In genomic region chr1:85259118-85259865, GRCh38 we compare ENCODE assay signal across 8 cellular contexts. TPM values are rescaled to one million over a fixed set of nuclear protein-coding genes. Genes with fewer than 3 reads are reported as not detected.
DNase-seq lines count a peak whose midpoint lies in the region; ATAC-seq, FAIRE-seq and TF ChIP-seq lines count a peak whose summit lies in the region.

TSS of gene C1orf52 (minus strand) at chr1:85259662. CDS start at chr1:85259633, 29 bp downstream.

- H3K9me3 Mint-ChIP-seq in H9 (peaks cover 22 to 24% of the 10 kb centered on the region in 2 experiments), nephron progenitor cell (peaks cover 20% of the 10 kb centered on the region)
- no peaks in the 10 kb centered on the region for H3K9me3 Mint-ChIP-seq in stimulated activated naive CD8-positive, alpha-beta T cell treated with anti-CD3 and anti-CD28 coated beads, Interleukin-15, amount 100 ng/mL, for 72 hours

- H3K79me2 ChIP-seq in H9 (ENCODE audit: insufficient read depth, low read length), result peaks cover 4% of the 10 kb centered on the region; the same call in 1 of the 2 replicates

- H3T11ph ChIP-seq in H9 (ENCODE audit: low read length), result no peak within 1 kb of the TSS

- no peaks in the 10 kb centered on the region for H3K79me1 ChIP-seq in H9 (ENCODE audit: insufficient read depth, low read depth, low read length, poor library complexity, severe bottlenecking)

- no peaks in the 10 kb centered on the region; the same call in none of the 2 replicates for H3K27me3 Mint-ChIP-seq in H9 (ENCODE audit: low read depth)
- no peaks in the 10 kb centered on the region for H3K27me3 Mint-ChIP-seq in nephron progenitor cell (ENCODE audit: low read depth, poor library complexity)
- H3K27me3 Mint-ChIP-seq in stimulated activated naive CD8-positive, alpha-beta T cell treated with anti-CD3 and anti-CD28 coated beads, Interleukin-15, amount 100 ng/mL, for 72 hours, result no peaks in the 10 kb centered on the region

- ATAC-seq in stimulated activated naive CD8-positive, alpha-beta T cell treated with anti-CD3 and anti-CD28 coated beads, Interleukin-15, amount 100 ng/mL, for 72 hours, result peak; percentile 95

- no peak within 1 kb of the TSS for H4K8ac ChIP-seq in H9 (replicated peaks; ENCODE audit: insufficient read length, low read depth, low read length)

- H3K9ac ChIP-seq in H9 (ENCODE audit: extremely low read depth, insufficient read length, low read length), result peak within 1 kb of the TSS; percentile 90

- H4K20me1 ChIP-seq in H9 (ENCODE audit: control insufficient read depth, insufficient read depth, insufficient read length), result no peaks in the 10 kb centered on the region

- no peak within 1 kb of the TSS for H4K5ac ChIP-seq in H9 (ENCODE audit: insufficient read length, low read depth, low read length)

- peaks cover 2% of the 10 kb centered on the region for H3K23me2 ChIP-seq in H9 (ENCODE audit: insufficient read length, low read depth, low read length, poor library complexity, severe bottlenecking)

- H2BK20ac ChIP-seq in H9 (ENCODE audit: low read depth, low read length, poor library complexity, severe bottlenecking), result no peak within 1 kb of the TSS

- no peak within 1 kb of the TSS for H3K18ac ChIP-seq in H9 (ENCODE audit: insufficient read length, low read depth, low read length)

- no CpG with 5 or more reads among the region's 64 CpGs for WGBS in H9 (ENCODE audit: extremely low coverage, insufficient read length, low lambda C conversion rate)

- H3K36me3 Mint-ChIP-seq in H9 (ENCODE audit: insufficient read depth in 1 of 3, low read depth in 3 of 3) (peaks cover 42 to 74% (median 71%) of the 10 kb centered on the region in 3 experiments), nephron progenitor cell (ENCODE audit: low read depth) (peaks cover 70% of the 10 kb centered on the region)

- H2AK5ac ChIP-seq in H9 (ENCODE audit: insufficient read length, low read length), result no peak within 1 kb of the TSS

- peak within 1 kb of the TSS; percentile 96 for H3K4me2 ChIP-seq in H9 (ENCODE audit: insufficient read depth, insufficient read length, low read length)

- peak within 1 kb of the TSS; percentile 97 for H3K4me3 Mint-ChIP-seq in H9
- peak within 1 kb of the TSS; percentile 99 for H3K4me3 Mint-ChIP-seq in nephron progenitor cell
- peak within 1 kb of the TSS; percentile 96 to 98 for H3K4me3 Mint-ChIP-seq in stimulated activated naive CD8-positive, alpha-beta T cell treated with anti-CD3 and anti-CD28 coated beads, Interleukin-15, amount 100 ng/mL, for 72 hours

- H2BK15ac ChIP-seq in H9 (ENCODE audit: low read depth, low read length), result no peak within 1 kb of the TSS

- DNase-seq in H9 (peak; percentile 96), M059J (ENCODE audit: low read depth) (peak; percentile 90), SHP77 (lab: John Stamatoyannopoulos, UW) (peak; percentile 79 to 86), fibroblast of the aortic adventitia (ENCODE audit: low read depth) (peak; percentile 89), nephron progenitor cell (peak; percentile 99)
- peak; percentile 100 for DNase-seq in activated effector memory CD4-positive, alpha-beta T cell treated with anti-CD3 and anti-CD28 coated beads, Interleukin-2, amount 50 U/mL, for 16 hours
- peak; percentile 90 to 93 for DNase-seq in stimulated activated naive CD8-positive, alpha-beta T cell treated with anti-CD3 and anti-CD28 coated beads, Interleukin-15, amount 100 ng/mL, for 72 hours

- peak within 1 kb of the TSS; percentile 88 for H2AFZ ChIP-seq in H9 (ENCODE audit: low read length)

- FAIRE-seq in G401.6 (lab: Jason Lieb, UNC), result peak; percentile 60

- TF ChIP-seq CTCF in H9 (conservative IDR thresholded peaks at IDR 0.05) (peak; percentile 99), fibroblast of the aortic adventitia (IDR thresholded peaks at IDR 0.05; ENCODE audit: insufficient read depth, low read length) (peak; percentile 93), nephron progenitor cell (IDR thresholded peaks at IDR 0.05) (peak; percentile 99)

- H3K14ac ChIP-seq in H9 (ENCODE audit: insufficient read depth, low read length), result no peak within 1 kb of the TSS

- no peak within 1 kb of the TSS for H2BK12ac ChIP-seq in H9 (ENCODE audit: insufficient read length, low read depth, low read length)

- no peak within 1 kb of the TSS for H3K23ac ChIP-seq in H9 (ENCODE audit: insufficient read length, low read depth, low read length)

- H4K91ac ChIP-seq in H9 (ENCODE audit: insufficient read length, low read depth, low read length), result no peak within 1 kb of the TSS

- peaks cover 19% of the 10 kb centered on the region for H3K9me3 ChIP-seq in H9 (ENCODE audit: control insufficient read depth, low read depth, low read length)

- no peaks in the 10 kb centered on the region for H3K27me3 ChIP-seq in H9 (ENCODE audit: insufficient read depth, low read length)

- peak within 1 kb of the TSS; percentile 93 for H3K4me3 ChIP-seq in fibroblast of the aortic adventitia (ENCODE audit: low read depth, low read length)

- H2BK120ac ChIP-seq in H9 (ENCODE audit: low read depth, low read length, poor library complexity, severe bottlenecking), result no peak within 1 kb of the TSS

- H3K4me1 Mint-ChIP-seq in H9 (peaks cover 17 to 22% of the 10 kb centered on the region in 2 experiments), nephron progenitor cell (peaks cover 30% of the 10 kb centered on the region)
- H3K4me1 Mint-ChIP-seq in stimulated activated naive CD8-positive, alpha-beta T cell treated with anti-CD3 and anti-CD28 coated beads, Interleukin-15, amount 100 ng/mL, for 72 hours, result peaks cover 43% of the 10 kb centered on the region

- no peak within 1 kb of the TSS for H3K56ac ChIP-seq in H9 (ENCODE audit: insufficient read length, low read depth, low read length)

- H2BK5ac ChIP-seq in H9 (ENCODE audit: insufficient read length, low read length), result no peak within 1 kb of the TSS

- H3K27ac Mint-ChIP-seq in H9, result peak within 1 kb of the TSS; percentile 89 to 99 (median 98); a peak in 6 of 7 replicates
- H3K27ac Mint-ChIP-seq in nephron progenitor cell, result peak within 1 kb of the TSS; percentile 100
- H3K27ac Mint-ChIP-seq in stimulated activated naive CD8-positive, alpha-beta T cell treated with anti-CD3 and anti-CD28 coated beads, Interleukin-15, amount 100 ng/mL, for 72 hours, result peak within 1 kb of the TSS; percentile 98

- no peak within 1 kb of the TSS for H3K4ac ChIP-seq in H9 (ENCODE audit: low read depth, low read length)

- H3K4me1 ChIP-seq in H9 (ENCODE audit: insufficient read depth, low read length), result no peaks in the 10 kb centered on the region

- no peak within 1 kb of the TSS for H3K27ac ChIP-seq in H9 (ENCODE audit: insufficient read length, low read depth, low read length)

RNA-seq across cellular contexts. Expression of gene C1orf52, which starts in this region (rescaled TPM):
- total RNA-seq in H9 (2021) (45.1 and 48.2 TPM in 2 replicates), fibroblast of the aortic adventitia (ENCODE audit: low replicate concordance) (9.2 and 10.8 TPM in 2 replicates)
- total RNA-seq in M059J (2014; rRNA removed; shearing (Covaris generic)), result 22.8 and 31.7 TPM in 2 replicates
